23 cellular contexts compared by ENCODE assay signal in genomic region chr19:13083627-13084026, GRCh38. TPM values are rescaled to one million over a fixed set of nuclear protein-coding genes. Genes with fewer than 3 reads are reported as not detected.
DNase-seq lines count a peak whose midpoint lies in the region; ATAC-seq and TF ChIP-seq lines count a peak whose summit lies in the region.
"Had no signal": no experiment of that assay in that cellular context is flagged by ENCODE, and none has a peak within 500 bp of the region (broad histone marks: within the 10 kb centered on the region; RNA-seq: fewer than 3 reads in every experiment).

No MANE protein-coding gene starts in this region.

- no peaks in the 10 kb centered on the region for H3K27me3 ChIP-seq in left ventricle myocardium inferior (ENCODE audit: low read depth)
- no peaks in the 10 kb centered on the region for H3K27me3 ChIP-seq in heart left ventricle
- H3K27me3 ChIP-seq in mesenchymal stem cell (ENCODE audit: control insufficient read depth in 1 of 2, insufficient read depth in 1 of 2, low read length in 2 of 2): peaks cover 0 to 38% of the 10 kb centered on the region in 2 experiments
- no peaks in the 10 kb centered on the region for H3K27me3 ChIP-seq in uterus
- H3K27me3 ChIP-seq: BLaER1 treated with 17β-estradiol and CSF1 and Interleukin-3, amounts not matched to agents 10 nM and 100 nM; stomach had no signal

- TF ChIP-seq CTCF in left ventricle myocardium inferior (IDR thresholded peaks at IDR 0.05; ENCODE audit: borderline replicate concordance) (no peak), heart left ventricle (IDR thresholded peaks at IDR 0.05) (no peak), astrocyte of the spinal cord (IDR thresholded peaks at IDR 0.05; ENCODE audit: low read depth, low read length) (no peak), uterus (IDR thresholded peaks at IDR 0.05) (no peak)

- TF ChIP-seq POLR2A in heart left ventricle (IDR thresholded peaks at IDR 0.05): no peak
- no peak for TF ChIP-seq POLR2A in uterus (IDR thresholded peaks at IDR 0.05)

- H3K4me3 ChIP-seq in left ventricle myocardium inferior (no peak overlapping the region), heart left ventricle (no peak overlapping the region), astrocyte of the spinal cord (ENCODE audit: low read depth, low read length) (no peak overlapping the region), mesenchymal stem cell (ENCODE audit: insufficient read depth in 1 of 2, low read depth in 1 of 2, low read length in 2 of 2) (no peak overlapping the region), uterus (no peak overlapping the region)
- H3K4me3 ChIP-seq: A549; BLaER1 treated with 17β-estradiol and CSF1 and Interleukin-3, amounts not matched to agents 10 nM and 100 nM; stomach had no signal

- H2AFZ ChIP-seq in mesenchymal stem cell (ENCODE audit: low read depth, low read length): no peak overlapping the region

- H3K9me3 ChIP-seq in left ventricle myocardium inferior (replicated peaks): no peaks in the 10 kb centered on the region
- no peaks in the 10 kb centered on the region for H3K9me3 ChIP-seq in heart left ventricle
- no peaks in the 10 kb centered on the region for H3K9me3 ChIP-seq in mesenchymal stem cell (ENCODE audit: control insufficient read depth, low read length)
- H3K9me3 ChIP-seq in uterus: no peaks in the 10 kb centered on the region
- H3K9me3 ChIP-seq: A549; BLaER1 treated with 17β-estradiol and CSF1 and Interleukin-3, amounts not matched to agents 10 nM and 100 nM; stomach had no signal

- intact Hi-C loops in left ventricle myocardium inferior (cut with micrococcal nuclease): no loop called here
- intact Hi-C loops in heart left ventricle (cut with DNase I): loop anchor here in 1 of 10 donors (1.0 kb wide), 1 partner anchor 20 kb away; no protein-coding TSS in a partner anchor
- intact Hi-C loops in uterus (cut with DNase I; ENCODE audit: low total_unique reads): no loop called here

- H2BK12ac ChIP-seq in mesenchymal stem cell (ENCODE audit: low read length in 2 of 2): no peak overlapping the region

- H3K14ac ChIP-seq in mesenchymal stem cell (ENCODE audit: low read length in 2 of 2): no peak overlapping the region

- H3K4me1 ChIP-seq in left ventricle myocardium inferior (peaks cover 68% of the 10 kb centered on the region), heart left ventricle (peaks cover 4 to 54% (median 35%) of the 10 kb centered on the region in 12 donors), mesenchymal stem cell (ENCODE audit: control insufficient read depth, insufficient read depth, low read depth, low read length) (peaks cover 34% of the 10 kb centered on the region), uterus (peaks cover 13 to 17% of the 10 kb centered on the region in 2 donors)

- H3K79me1 ChIP-seq in mesenchymal stem cell (replicated peaks; ENCODE audit: low read length, poor library complexity, severe bottlenecking): no peaks in the 10 kb centered on the region

- no peak overlapping the region for H4K8ac ChIP-seq in mesenchymal stem cell (ENCODE audit: low read length)

- no peak overlapping the region for H3K4ac ChIP-seq in mesenchymal stem cell (ENCODE audit: low read depth in 1 of 2, low read length in 2 of 2)

- no peak overlapping the region for H3K4me2 ChIP-seq in mesenchymal stem cell (ENCODE audit: low read length, poor library complexity, severe bottlenecking)
- H3K4me2 ChIP-seq: A549; BLaER1 treated with 17β-estradiol and CSF1 and Interleukin-3, amounts not matched to agents 10 nM and 100 nM had no signal

- no peak overlapping the region for H3K9ac ChIP-seq in mesenchymal stem cell (ENCODE audit: low read length)

- in situ Hi-C loops in astrocyte of the spinal cord (cut with HindIII; ENCODE audit: low sequenced_read_pairs): no loop called here

- no peak overlapping the region for H2BK5ac ChIP-seq in mesenchymal stem cell (ENCODE audit: low read depth, low read length, poor library complexity, severe bottlenecking)

- no peak overlapping the region for H3K18ac ChIP-seq in mesenchymal stem cell (ENCODE audit: low read depth in 1 of 2, low read length in 2 of 2)

- no peak overlapping the region for H2BK120ac ChIP-seq in mesenchymal stem cell (ENCODE audit: low read depth, low read length)

- WGBS in heart left ventricle, 4 donors: 67 to 96% (median 88%) methylated on average over 3 to 9 of the region's 9 CpGs
- 85% methylated on average over 9 of the region's 9 CpGs for WGBS in mesenchymal stem cell

- H2AK5ac ChIP-seq in mesenchymal stem cell (ENCODE audit: low read length, severe bottlenecking): no peak overlapping the region

- peak overlapping the region; percentile 63 for H3K27ac ChIP-seq in left ventricle myocardium inferior (replicated peaks)
- H3K27ac ChIP-seq in heart left ventricle: peak overlapping the region in 2 of 12 donors; percentile 60 to 63
- H3K27ac ChIP-seq in mesenchymal stem cell (ENCODE audit: low read length, poor library complexity, severe bottlenecking): no peak overlapping the region
- H3K27ac ChIP-seq in uterus: peak overlapping the region; percentile 69 to 93
- H3K27ac ChIP-seq: A549; BLaER1 treated with 17β-estradiol and CSF1 and Interleukin-3, amounts not matched to agents 10 nM and 100 nM had no signal

- peak overlapping the region in 1 of 2 experiments; percentile 16 for H3K23ac ChIP-seq in mesenchymal stem cell (ENCODE audit: low read length in 2 of 2)

- H4K91ac ChIP-seq in mesenchymal stem cell (ENCODE audit: low read length): peak overlapping the region; percentile 54

- H2BK15ac ChIP-seq in mesenchymal stem cell (ENCODE audit: low read depth, poor library complexity, severe bottlenecking): no peak overlapping the region

- ATAC-seq in heart left ventricle (no peak), GM19023 (IDR thresholded peaks at IDR 0.05; ENCODE audit: unreplicated experiment) (no peak), GM18517 (IDR thresholded peaks at IDR 0.05; ENCODE audit: unreplicated experiment) (no peak)
- ATAC-seq: A549, natural killer cell had no signal

- no peak for DNase-seq in left ventricle myocardium inferior
- DNase-seq in heart left ventricle: no peak
- peak; percentile 52 for DNase-seq in astrocyte of the spinal cord (ENCODE audit: low read depth, low spot score)
- DNase-seq in mesenchymal stem cell: no peak
- DNase-seq in uterus: no peak
- no peak for DNase-seq in SIG-M5 treated with dmso at 0.1 percent for 504 hours (lab: John Stamatoyannopoulos, UW; ENCODE audit: unreplicated experiment)
- DNase-seq: activated CD4-positive, alpha-beta T cell treated with anti-CD3 and anti-CD28 coated beads, Interleukin-2, amount 50 U/mL, for 1 hour; activated CD8-positive, alpha-beta memory T cell treated with anti-CD3 and anti-CD28 coated beads, Interleukin-2, amount 50 U/mL, for 48 hours; activated gamma-delta T cell treated with Interleukin-2 at 50 U/mL for 16 hours; Calu3; effector CD8-positive, alpha-beta T cell; natural killer cell; NCI-H1092; NCI-H774; OCI-M1; SIG-M5; stimulated activated CD4-positive, alpha-beta T cell treated with anti-CD3 and anti-CD28 coated beads, Interleukin-4, amount 100 ng/mL, for 24 hours; stomach had no signal

- peaks cover 28% of the 10 kb centered on the region for H3K36me3 ChIP-seq in left ventricle myocardium inferior
- H3K36me3 ChIP-seq in heart left ventricle: peaks cover 0 to 58% (median 20%) of the 10 kb centered on the region in 9 donors
- peaks cover 0 to 85% of the 10 kb centered on the region in 2 experiments for H3K36me3 ChIP-seq in mesenchymal stem cell (ENCODE audit: control insufficient read depth in 1 of 2, insufficient read depth in 2 of 2, low read depth in 1 of 2, low read length in 2 of 2)
- H3K36me3 ChIP-seq in uterus: no peaks in the 10 kb centered on the region

RNA-seq across cellular contexts. Expression of gene LYL1, which starts 19.0 kb away (rescaled TPM):
- 6.3 TPM for total RNA-seq in left ventricle myocardium inferior
- 10 to 100 TPM in 3 of 9 donors, 1 to 10 TPM in 6; 5.2 to 19.1 (median 8.3) TPM for total RNA-seq in heart left ventricle
- 1 to 10 TPM; 7.7 to 8.4 TPM for polyA plus RNA-seq in heart left ventricle
- 0.68 TPM for polyA plus RNA-seq in mesenchymal stem cell (2013, experiment 1 of 2)
- polyA plus RNA-seq in mesenchymal stem cell (2013, experiment 2 of 2): 0.79 TPM
- 10 to 100 TPM in 3 of 4 donors, 1 to 10 TPM in 1; 2.6 to 15.5 (median 11.1) TPM for total RNA-seq in uterus
- total RNA-seq: Calu3, LHCN-M2 had no signal

RNA-seq across cellular contexts. Expression of gene TRMT1, which starts 32.9 kb away (rescaled TPM):
- 19.6 TPM for total RNA-seq in left ventricle myocardium inferior
- total RNA-seq in heart left ventricle: 10 to 100 TPM; 15.1 to 22.6 (median 16.2) TPM
- 10 to 100 TPM; 26.4 to 32.4 TPM for polyA plus RNA-seq in heart left ventricle
- 20.0 TPM for polyA plus RNA-seq in mesenchymal stem cell (2013, experiment 1 of 2)
- polyA plus RNA-seq in mesenchymal stem cell (2013, experiment 2 of 2): 16.9 TPM
- 10 to 100 TPM; 23.2 to 99.4 (median 33.6) TPM for total RNA-seq in uterus

RNA-seq across cellular contexts. Expression of gene NACC1, which starts 34.4 kb away (rescaled TPM):
- total RNA-seq in left ventricle myocardium inferior (35.4 TPM), heart left ventricle (10 to 100 TPM; 28.7 to 88.2 (median 41.8) TPM), uterus (10 to 100 TPM; 13.4 to 28.1 (median 15.8) TPM)
- polyA plus RNA-seq in heart left ventricle: 10 to 100 TPM; 49.6 to 74.2 TPM
- polyA plus RNA-seq in mesenchymal stem cell (2013, experiment 1 of 2): 82.1 TPM
- polyA plus RNA-seq in mesenchymal stem cell (2013, experiment 2 of 2): 85.0 TPM
